Comparison of ENCODE assay signal across 1 cellular context in the genomic region with DNA sequence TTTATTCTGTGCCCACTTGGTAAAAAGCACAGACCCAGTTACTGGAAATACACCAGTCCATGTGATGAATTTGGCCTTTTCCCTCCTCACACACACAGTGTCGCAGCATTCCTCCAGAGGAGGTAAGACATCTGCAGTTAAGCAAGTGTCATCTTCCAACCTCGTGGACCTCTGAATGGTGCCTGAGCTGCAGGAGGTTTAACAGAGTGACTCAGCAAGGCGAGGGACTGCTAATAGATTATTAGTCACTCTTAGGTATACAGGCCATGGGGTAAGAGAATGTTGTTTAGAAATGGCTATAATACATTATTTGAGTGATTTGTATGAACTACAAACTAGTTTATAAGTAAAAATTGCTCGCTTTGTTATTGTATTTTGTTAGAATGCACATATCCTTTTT.
A peak's percentile ranks its signal among the peaks of the same experiment; 100 is the strongest.
TF ChIP-seq lines count a peak whose summit lies in the region.

No MANE protein-coding gene starts in this region.

TF ChIP-seq in K562, 482 proteins besides CTCF, POLR2A, EP300 and RAD21 (continued from another document and continues in another):
- TF ChIP-seq, protein P1, sequence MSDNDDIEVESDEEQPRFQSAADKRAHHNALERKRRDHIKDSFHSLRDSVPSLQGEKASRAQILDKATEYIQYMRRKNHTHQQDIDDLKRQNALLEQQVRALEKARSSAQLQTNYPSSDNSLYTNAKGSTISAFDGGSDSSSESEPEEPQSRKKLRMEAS (CRISPR knock-in tag; IDR thresholded peaks at IDR 0.05), result peak; percentile 29; the same call in 1 of the 2 replicates
- TF ChIP-seq HNRNPH1 (optimal IDR thresholded peaks at IDR 0.05; ENCODE audit: low read depth, low read length) (no peak), JUNB (CRISPR knock-in tag; conservative IDR thresholded peaks at IDR 0.05) (no peak), MEIS2 (IDR thresholded peaks at IDR 0.05; ENCODE audit: partially characterized antibody) (no peak), KDM1A (IDR thresholded peaks at IDR 0.05) (no peak), TAF9B (IDR thresholded peaks at IDR 0.05; ENCODE audit: partially characterized antibody) (no peak), GATAD2B (IDR thresholded peaks at IDR 0.05; ENCODE audit: borderline replicate concordance) (0 out of 2 replicates have a peak, but pooled peaks have one; percentile 43), MAFG (tag; conservative IDR thresholded peaks at IDR 0.05) (peak; percentile 67; the same call in 1 of the 2 replicates), PHF8 (IDR thresholded peaks at IDR 0.05; ENCODE audit: borderline replicate concordance, low read length) (no peak), ZNF212 (CRISPR knock-in tag; IDR thresholded peaks at IDR 0.05) (no peak), NONO (IDR thresholded peaks at IDR 0.05; ENCODE audit: low read depth in 2 of 2, low read length in 1 of 2) (no peak), NFRKB (IDR thresholded peaks at IDR 0.05; ENCODE audit: low read depth) (no peak), NFE2 (IDR thresholded peaks at IDR 0.05; ENCODE audit: low read depth) (peak; percentile 88), HMGN3 (IDR thresholded peaks at IDR 0.05; ENCODE audit: borderline replicate concordance, extremely low read depth, insufficient read length, low read depth, low read length) (no peak)
- TF ChIP-seq, protein P2, sequence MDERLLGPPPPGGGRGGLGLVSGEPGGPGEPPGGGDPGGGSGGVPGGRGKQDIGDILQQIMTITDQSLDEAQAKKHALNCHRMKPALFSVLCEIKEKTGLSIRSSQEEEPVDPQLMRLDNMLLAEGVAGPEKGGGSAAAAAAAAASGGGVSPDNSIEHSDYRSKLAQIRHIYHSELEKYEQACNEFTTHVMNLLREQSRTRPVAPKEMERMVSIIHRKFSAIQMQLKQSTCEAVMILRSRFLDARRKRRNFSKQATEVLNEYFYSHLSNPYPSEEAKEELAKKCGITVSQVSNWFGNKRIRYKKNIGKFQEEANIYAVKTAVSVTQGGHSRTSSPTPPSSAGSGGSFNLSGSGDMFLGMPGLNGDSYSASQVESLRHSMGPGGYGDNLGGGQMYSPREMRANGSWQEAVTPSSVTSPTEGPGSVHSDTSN (CRISPR knock-in tag; IDR thresholded peaks at IDR 0.05; ENCODE audit: low read depth), result no peak
- TF ChIP-seq, protein P2 (tag; conservative IDR thresholded peaks at IDR 0.05; ENCODE audit: low read depth), result no peak
- TF ChIP-seq, protein P3, sequence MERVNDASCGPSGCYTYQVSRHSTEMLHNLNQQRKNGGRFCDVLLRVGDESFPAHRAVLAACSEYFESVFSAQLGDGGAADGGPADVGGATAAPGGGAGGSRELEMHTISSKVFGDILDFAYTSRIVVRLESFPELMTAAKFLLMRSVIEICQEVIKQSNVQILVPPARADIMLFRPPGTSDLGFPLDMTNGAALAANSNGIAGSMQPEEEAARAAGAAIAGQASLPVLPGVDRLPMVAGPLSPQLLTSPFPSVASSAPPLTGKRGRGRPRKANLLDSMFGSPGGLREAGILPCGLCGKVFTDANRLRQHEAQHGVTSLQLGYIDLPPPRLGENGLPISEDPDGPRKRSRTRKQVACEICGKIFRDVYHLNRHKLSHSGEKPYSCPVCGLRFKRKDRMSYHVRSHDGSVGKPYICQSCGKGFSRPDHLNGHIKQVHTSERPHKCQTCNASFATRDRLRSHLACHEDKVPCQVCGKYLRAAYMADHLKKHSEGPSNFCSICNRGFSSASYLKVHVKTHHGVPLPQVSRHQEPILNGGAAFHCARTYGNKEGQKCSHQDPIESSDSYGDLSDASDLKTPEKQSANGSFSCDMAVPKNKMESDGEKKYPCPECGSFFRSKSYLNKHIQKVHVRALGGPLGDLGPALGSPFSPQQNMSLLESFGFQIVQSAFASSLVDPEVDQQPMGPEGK (CRISPR knock-in tag; IDR thresholded peaks at IDR 0.05; ENCODE audit: borderline replicate concordance), result no peak
- TF ChIP-seq, protein P4, sequence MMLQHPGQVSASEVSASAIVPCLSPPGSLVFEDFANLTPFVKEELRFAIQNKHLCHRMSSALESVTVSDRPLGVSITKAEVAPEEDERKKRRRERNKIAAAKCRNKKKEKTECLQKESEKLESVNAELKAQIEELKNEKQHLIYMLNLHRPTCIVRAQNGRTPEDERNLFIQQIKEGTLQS (IDR thresholded peaks at IDR 0.05), result peak; percentile 71
- TF ChIP-seq, protein P4 (CRISPR knock-in tag; conservative IDR thresholded peaks at IDR 0.05), result no peak
- TF ChIP-seq, protein P5, sequence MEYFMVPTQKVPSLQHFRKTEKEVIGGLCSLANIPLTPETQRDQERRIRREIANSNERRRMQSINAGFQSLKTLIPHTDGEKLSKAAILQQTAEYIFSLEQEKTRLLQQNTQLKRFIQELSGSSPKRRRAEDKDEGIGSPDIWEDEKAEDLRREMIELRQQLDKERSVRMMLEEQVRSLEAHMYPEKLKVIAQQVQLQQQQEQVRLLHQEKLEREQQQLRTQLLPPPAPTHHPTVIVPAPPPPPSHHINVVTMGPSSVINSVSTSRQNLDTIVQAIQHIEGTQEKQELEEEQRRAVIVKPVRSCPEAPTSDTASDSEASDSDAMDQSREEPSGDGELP (CRISPR knock-in tag; IDR thresholded peaks at IDR 0.05; ENCODE audit: borderline replicate concordance), result no peak
- TF ChIP-seq, protein P6, sequence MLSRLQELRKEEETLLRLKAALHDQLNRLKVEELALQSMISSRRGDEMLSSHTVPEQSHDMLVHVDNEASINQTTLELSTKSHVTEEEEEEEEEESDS (CRISPR knock-in tag; IDR thresholded peaks at IDR 0.05), result no peak
- TF ChIP-seq, protein P7, sequence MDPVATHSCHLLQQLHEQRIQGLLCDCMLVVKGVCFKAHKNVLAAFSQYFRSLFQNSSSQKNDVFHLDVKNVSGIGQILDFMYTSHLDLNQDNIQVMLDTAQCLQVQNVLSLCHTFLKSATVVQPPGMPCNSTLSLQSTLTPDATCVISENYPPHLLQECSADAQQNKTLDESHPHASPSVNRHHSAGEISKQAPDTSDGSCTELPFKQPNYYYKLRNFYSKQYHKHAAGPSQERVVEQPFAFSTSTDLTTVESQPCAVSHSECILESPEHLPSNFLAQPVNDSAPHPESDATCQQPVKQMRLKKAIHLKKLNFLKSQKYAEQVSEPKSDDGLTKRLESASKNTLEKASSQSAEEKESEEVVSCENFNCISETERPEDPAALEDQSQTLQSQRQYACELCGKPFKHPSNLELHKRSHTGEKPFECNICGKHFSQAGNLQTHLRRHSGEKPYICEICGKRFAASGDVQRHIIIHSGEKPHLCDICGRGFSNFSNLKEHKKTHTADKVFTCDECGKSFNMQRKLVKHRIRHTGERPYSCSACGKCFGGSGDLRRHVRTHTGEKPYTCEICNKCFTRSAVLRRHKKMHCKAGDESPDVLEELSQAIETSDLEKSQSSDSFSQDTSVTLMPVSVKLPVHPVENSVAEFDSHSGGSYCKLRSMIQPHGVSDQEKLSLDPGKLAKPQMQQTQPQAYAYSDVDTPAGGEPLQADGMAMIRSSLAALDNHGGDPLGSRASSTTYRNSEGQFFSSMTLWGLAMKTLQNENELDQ (CRISPR knock-in tag; IDR thresholded peaks at IDR 0.05; ENCODE audit: borderline replicate concordance), result no peak
- TF ChIP-seq, protein P8, sequence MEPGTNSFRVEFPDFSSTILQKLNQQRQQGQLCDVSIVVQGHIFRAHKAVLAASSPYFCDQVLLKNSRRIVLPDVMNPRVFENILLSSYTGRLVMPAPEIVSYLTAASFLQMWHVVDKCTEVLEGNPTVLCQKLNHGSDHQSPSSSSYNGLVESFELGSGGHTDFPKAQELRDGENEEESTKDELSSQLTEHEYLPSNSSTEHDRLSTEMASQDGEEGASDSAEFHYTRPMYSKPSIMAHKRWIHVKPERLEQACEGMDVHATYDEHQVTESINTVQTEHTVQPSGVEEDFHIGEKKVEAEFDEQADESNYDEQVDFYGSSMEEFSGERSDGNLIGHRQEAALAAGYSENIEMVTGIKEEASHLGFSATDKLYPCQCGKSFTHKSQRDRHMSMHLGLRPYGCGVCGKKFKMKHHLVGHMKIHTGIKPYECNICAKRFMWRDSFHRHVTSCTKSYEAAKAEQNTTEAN (CRISPR knock-in tag; IDR thresholded peaks at IDR 0.05), result no peak
- TF ChIP-seq, protein P9, sequence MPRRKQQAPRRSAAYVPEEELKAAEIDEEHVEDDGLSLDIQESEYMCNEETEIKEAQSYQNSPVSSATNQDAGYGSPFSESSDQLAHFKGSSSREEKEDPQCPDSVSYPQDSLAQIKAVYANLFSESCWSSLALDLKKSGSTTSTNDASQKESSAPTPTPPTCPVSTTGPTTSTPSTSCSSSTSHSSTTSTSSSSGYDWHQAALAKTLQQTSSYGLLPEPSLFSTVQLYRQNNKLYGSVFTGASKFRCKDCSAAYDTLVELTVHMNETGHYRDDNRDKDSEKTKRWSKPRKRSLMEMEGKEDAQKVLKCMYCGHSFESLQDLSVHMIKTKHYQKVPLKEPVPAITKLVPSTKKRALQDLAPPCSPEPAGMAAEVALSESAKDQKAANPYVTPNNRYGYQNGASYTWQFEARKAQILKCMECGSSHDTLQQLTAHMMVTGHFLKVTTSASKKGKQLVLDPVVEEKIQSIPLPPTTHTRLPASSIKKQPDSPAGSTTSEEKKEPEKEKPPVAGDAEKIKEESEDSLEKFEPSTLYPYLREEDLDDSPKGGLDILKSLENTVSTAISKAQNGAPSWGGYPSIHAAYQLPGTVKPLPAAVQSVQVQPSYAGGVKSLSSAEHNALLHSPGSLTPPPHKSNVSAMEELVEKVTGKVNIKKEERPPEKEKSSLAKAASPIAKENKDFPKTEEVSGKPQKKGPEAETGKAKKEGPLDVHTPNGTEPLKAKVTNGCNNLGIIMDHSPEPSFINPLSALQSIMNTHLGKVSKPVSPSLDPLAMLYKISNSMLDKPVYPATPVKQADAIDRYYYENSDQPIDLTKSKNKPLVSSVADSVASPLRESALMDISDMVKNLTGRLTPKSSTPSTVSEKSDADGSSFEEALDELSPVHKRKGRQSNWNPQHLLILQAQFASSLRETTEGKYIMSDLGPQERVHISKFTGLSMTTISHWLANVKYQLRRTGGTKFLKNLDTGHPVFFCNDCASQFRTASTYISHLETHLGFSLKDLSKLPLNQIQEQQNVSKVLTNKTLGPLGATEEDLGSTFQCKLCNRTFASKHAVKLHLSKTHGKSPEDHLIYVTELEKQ (CRISPR knock-in tag; IDR thresholded peaks at IDR 0.05), result no peak
- TF ChIP-seq, protein P10, sequence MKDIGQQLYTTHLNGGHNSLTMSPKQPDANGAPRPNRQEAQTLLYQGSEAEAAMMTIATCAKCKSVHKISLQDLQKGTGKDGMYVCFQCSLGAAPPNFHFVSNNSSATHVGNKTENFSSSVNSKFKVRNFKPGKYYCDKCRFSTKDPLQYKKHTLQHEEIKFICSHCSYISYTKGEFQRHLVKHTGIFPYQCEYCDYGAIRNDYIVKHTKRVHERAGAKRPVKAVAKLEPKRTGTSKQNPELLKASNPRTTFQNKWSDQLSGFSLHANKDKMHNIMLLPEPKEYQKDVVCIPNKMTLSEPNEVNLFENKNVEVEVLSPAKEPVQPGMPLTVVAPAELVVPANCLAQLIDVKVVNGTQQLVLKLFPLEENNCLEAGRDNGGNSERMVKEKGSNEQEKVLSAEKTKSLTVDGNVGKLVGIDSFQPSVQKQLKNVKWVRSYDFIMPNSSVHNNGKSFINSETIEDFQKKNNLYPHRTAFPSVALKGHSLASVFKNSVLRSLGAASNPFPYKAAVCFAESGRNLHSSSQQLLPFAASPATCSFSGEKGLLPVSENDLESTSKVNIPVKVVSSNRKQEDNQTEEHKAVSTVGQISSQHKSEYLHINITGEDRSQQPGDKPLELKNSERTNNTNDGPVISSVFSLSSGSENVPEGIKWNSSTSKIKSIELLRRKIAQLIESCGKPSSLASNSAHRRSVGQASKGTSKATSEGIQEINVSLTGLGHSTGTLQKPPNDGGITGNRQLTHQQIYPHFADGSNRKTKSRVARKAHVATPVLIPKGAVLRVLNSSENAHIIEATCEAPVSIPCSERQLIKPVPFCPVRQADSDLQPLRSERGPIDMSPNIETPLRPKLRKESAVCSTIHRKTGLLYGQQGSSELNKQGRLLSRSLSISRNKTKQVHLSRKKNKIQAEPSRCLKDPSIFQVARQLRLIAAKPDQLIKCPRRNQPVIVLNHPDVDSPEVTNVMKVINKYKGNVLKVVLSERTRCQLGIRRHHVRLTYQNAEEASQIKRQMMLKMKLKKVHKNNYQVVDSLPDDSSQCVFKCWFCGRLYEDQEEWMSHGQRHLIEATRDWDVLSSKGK (CRISPR knock-in tag; IDR thresholded peaks at IDR 0.05), result no peak
- TF ChIP-seq, protein P11, sequence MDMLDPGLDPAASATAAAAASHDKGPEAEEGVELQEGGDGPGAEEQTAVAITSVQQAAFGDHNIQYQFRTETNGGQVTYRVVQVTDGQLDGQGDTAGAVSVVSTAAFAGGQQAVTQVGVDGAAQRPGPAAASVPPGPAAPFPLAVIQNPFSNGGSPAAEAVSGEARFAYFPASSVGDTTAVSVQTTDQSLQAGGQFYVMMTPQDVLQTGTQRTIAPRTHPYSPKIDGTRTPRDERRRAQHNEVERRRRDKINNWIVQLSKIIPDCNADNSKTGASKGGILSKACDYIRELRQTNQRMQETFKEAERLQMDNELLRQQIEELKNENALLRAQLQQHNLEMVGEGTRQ (CRISPR knock-in tag; IDR thresholded peaks at IDR 0.05), result no peak
- TF ChIP-seq, protein P12, sequence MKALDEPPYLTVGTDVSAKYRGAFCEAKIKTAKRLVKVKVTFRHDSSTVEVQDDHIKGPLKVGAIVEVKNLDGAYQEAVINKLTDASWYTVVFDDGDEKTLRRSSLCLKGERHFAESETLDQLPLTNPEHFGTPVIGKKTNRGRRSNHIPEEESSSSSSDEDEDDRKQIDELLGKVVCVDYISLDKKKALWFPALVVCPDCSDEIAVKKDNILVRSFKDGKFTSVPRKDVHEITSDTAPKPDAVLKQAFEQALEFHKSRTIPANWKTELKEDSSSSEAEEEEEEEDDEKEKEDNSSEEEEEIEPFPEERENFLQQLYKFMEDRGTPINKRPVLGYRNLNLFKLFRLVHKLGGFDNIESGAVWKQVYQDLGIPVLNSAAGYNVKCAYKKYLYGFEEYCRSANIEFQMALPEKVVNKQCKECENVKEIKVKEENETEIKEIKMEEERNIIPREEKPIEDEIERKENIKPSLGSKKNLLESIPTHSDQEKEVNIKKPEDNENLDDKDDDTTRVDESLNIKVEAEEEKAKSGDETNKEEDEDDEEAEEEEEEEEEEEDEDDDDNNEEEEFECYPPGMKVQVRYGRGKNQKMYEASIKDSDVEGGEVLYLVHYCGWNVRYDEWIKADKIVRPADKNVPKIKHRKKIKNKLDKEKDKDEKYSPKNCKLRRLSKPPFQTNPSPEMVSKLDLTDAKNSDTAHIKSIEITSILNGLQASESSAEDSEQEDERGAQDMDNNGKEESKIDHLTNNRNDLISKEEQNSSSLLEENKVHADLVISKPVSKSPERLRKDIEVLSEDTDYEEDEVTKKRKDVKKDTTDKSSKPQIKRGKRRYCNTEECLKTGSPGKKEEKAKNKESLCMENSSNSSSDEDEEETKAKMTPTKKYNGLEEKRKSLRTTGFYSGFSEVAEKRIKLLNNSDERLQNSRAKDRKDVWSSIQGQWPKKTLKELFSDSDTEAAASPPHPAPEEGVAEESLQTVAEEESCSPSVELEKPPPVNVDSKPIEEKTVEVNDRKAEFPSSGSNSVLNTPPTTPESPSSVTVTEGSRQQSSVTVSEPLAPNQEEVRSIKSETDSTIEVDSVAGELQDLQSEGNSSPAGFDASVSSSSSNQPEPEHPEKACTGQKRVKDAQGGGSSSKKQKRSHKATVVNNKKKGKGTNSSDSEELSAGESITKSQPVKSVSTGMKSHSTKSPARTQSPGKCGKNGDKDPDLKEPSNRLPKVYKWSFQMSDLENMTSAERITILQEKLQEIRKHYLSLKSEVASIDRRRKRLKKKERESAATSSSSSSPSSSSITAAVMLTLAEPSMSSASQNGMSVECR (CRISPR knock-in tag; IDR thresholded peaks at IDR 0.05), result no peak
